ENCODE assay signal across 1 cellular context in genomic region chr14:90839024-90839888, GRCh38.
A peak's percentile ranks its signal among the peaks of the same experiment; 100 is the strongest.
TF ChIP-seq lines count a peak whose summit lies in the region.

No MANE protein-coding gene starts in this region.

TF ChIP-seq in K562, 482 proteins besides CTCF, POLR2A, EP300 and RAD21 (continued from another document):
- TF ChIP-seq, protein P1, sequence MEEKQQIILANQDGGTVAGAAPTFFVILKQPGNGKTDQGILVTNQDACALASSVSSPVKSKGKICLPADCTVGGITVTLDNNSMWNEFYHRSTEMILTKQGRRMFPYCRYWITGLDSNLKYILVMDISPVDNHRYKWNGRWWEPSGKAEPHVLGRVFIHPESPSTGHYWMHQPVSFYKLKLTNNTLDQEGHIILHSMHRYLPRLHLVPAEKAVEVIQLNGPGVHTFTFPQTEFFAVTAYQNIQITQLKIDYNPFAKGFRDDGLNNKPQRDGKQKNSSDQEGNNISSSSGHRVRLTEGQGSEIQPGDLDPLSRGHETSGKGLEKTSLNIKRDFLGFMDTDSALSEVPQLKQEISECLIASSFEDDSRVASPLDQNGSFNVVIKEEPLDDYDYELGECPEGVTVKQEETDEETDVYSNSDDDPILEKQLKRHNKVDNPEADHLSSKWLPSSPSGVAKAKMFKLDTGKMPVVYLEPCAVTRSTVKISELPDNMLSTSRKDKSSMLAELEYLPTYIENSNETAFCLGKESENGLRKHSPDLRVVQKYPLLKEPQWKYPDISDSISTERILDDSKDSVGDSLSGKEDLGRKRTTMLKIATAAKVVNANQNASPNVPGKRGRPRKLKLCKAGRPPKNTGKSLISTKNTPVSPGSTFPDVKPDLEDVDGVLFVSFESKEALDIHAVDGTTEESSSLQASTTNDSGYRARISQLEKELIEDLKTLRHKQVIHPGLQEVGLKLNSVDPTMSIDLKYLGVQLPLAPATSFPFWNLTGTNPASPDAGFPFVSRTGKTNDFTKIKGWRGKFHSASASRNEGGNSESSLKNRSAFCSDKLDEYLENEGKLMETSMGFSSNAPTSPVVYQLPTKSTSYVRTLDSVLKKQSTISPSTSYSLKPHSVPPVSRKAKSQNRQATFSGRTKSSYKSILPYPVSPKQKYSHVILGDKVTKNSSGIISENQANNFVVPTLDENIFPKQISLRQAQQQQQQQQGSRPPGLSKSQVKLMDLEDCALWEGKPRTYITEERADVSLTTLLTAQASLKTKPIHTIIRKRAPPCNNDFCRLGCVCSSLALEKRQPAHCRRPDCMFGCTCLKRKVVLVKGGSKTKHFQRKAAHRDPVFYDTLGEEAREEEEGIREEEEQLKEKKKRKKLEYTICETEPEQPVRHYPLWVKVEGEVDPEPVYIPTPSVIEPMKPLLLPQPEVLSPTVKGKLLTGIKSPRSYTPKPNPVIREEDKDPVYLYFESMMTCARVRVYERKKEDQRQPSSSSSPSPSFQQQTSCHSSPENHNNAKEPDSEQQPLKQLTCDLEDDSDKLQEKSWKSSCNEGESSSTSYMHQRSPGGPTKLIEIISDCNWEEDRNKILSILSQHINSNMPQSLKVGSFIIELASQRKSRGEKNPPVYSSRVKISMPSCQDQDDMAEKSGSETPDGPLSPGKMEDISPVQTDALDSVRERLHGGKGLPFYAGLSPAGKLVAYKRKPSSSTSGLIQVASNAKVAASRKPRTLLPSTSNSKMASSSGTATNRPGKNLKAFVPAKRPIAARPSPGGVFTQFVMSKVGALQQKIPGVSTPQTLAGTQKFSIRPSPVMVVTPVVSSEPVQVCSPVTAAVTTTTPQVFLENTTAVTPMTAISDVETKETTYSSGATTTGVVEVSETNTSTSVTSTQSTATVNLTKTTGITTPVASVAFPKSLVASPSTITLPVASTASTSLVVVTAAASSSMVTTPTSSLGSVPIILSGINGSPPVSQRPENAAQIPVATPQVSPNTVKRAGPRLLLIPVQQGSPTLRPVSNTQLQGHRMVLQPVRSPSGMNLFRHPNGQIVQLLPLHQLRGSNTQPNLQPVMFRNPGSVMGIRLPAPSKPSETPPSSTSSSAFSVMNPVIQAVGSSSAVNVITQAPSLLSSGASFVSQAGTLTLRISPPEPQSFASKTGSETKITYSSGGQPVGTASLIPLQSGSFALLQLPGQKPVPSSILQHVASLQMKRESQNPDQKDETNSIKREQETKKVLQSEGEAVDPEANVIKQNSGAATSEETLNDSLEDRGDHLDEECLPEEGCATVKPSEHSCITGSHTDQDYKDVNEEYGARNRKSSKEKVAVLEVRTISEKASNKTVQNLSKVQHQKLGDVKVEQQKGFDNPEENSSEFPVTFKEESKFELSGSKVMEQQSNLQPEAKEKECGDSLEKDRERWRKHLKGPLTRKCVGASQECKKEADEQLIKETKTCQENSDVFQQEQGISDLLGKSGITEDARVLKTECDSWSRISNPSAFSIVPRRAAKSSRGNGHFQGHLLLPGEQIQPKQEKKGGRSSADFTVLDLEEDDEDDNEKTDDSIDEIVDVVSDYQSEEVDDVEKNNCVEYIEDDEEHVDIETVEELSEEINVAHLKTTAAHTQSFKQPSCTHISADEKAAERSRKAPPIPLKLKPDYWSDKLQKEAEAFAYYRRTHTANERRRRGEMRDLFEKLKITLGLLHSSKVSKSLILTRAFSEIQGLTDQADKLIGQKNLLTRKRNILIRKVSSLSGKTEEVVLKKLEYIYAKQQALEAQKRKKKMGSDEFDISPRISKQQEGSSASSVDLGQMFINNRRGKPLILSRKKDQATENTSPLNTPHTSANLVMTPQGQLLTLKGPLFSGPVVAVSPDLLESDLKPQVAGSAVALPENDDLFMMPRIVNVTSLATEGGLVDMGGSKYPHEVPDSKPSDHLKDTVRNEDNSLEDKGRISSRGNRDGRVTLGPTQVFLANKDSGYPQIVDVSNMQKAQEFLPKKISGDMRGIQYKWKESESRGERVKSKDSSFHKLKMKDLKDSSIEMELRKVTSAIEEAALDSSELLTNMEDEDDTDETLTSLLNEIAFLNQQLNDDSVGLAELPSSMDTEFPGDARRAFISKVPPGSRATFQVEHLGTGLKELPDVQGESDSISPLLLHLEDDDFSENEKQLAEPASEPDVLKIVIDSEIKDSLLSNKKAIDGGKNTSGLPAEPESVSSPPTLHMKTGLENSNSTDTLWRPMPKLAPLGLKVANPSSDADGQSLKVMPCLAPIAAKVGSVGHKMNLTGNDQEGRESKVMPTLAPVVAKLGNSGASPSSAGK (IDR thresholded peaks at IDR 0.05): 0 out of 2 replicates have a peak, but pooled peaks have one; percentile 22
- TF ChIP-seq BHLHE40 (IDR thresholded peaks at IDR 0.05; ENCODE audit: low read length): no peak
- TF ChIP-seq RAD51 (IDR thresholded peaks at IDR 0.05; ENCODE audit: borderline replicate concordance, low read depth): no peak
